Comparison of ENCODE assay signal across 9 cellular contexts in the genomic region with DNA sequence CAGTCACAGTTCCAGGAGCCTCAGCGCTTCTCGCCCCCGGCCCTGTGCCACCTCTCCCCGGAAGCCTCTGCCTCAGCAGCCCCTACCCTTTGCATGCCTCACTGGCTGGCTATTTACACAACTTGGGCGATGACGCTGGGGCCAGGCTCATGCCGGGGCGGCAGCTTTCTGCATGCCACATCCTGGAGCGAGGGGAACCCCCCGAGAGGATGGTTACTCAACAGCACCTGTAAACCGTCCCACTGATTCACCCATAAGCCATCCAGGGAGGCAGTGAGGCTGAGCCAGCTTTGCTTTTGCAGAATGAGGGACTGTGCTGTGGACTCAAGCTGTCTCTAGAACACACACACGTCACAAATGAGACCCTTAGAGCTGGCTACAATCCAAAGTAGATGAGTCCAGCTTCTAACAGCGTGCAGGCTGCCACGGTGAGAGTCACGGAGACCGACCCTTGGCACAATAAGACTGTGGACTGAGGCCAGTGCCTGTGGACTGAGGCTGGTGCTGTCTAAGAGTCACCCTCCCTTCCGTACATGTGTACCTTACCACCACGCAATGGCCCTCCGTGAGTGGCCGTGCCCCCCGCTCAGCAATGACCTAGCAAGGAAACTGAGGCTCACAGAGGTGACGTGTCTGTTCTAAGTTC. TPM values are rescaled to one million over a fixed set of nuclear protein-coding genes. Genes with fewer than 3 reads are reported as not detected.
DNase-seq lines count a peak whose midpoint lies in the region; ATAC-seq lines count a peak whose summit lies in the region.
"Had no signal": no experiment of that assay in that cellular context is flagged by ENCODE, and none has a peak within 500 bp of the region (broad histone marks: within the 10 kb centered on the region; RNA-seq: fewer than 3 reads in every experiment).

No MANE protein-coding gene starts in this region.

- H3K4me2 ChIP-seq in mesendoderm (ENCODE audit: low read length) = no peak overlapping the region

- H3K23ac ChIP-seq in mesendoderm (ENCODE audit: low read length) = no peak overlapping the region

- H4K5ac ChIP-seq in mesendoderm (ENCODE audit: low read length) = no peak overlapping the region

- H3K27me3 ChIP-seq in mesendoderm (ENCODE audit: insufficient read depth, low read length, poor library complexity) = no peaks in the 10 kb centered on the region

- H3K4me1 ChIP-seq in mesendoderm (ENCODE audit: control insufficient read depth, low read depth, low read length) = no peaks in the 10 kb centered on the region

- no peak overlapping the region for H4K8ac ChIP-seq in mesendoderm (ENCODE audit: low read depth, low read length)

- no peak overlapping the region for H3K27ac ChIP-seq in mesendoderm (ENCODE audit: low read depth, low read length)
- H3K27ac ChIP-seq: HL-60 had no signal

- H2BK5ac ChIP-seq in mesendoderm (ENCODE audit: low read length) = no peak overlapping the region

- DNase-seq in Daoy (ENCODE audit: low read depth) (peak; percentile 98), NAMALWA (ENCODE audit: low spot score) (peak; percentile 66), fibroblast of peridontal ligament (ENCODE audit: extremely low read depth) (peak; percentile 5), NCI-H2107 (lab: John Stamatoyannopoulos, UW) (no peak), mesendoderm (no peak)
- peak in 2 of 3 experiments; percentile 60 to 64 for DNase-seq in activated CD8-positive, alpha-beta memory T cell treated with anti-CD3 and anti-CD28 coated beads for 48 hours (ENCODE audit: low read depth in 2 of 3, low spot score in 2 of 3)
- DNase-seq in stimulated activated CD4-positive, alpha-beta T cell treated with anti-CD3 and anti-CD28 coated beads, TNF-alpha, amount 100 ng/mL, for 4 hours (ENCODE audit: low read depth in 3 of 3) = peak; percentile 42 to 74 (median 64)

- no peak overlapping the region for H3K4me3 ChIP-seq in mesendoderm (ENCODE audit: low read length)

- H3K56ac ChIP-seq in mesendoderm (ENCODE audit: low read length) = no peak overlapping the region

- no CpG with 5 or more reads among the region's 22 CpGs for WGBS in mesendoderm (ENCODE audit: extremely low coverage, insufficient coverage, low lambda C conversion rate)

- no peaks in the 10 kb centered on the region for H3K79me2 ChIP-seq in mesendoderm (ENCODE audit: control insufficient read depth, insufficient read depth, low read length)

- H3K79me1 ChIP-seq in mesendoderm (ENCODE audit: low read length) = no peaks in the 10 kb centered on the region

- H3K18ac ChIP-seq in mesendoderm (ENCODE audit: low read length) = no peak overlapping the region

- H2BK15ac ChIP-seq in mesendoderm (replicated peaks; ENCODE audit: low read depth) = no peak overlapping the region

- H3K36me3 ChIP-seq in mesendoderm (ENCODE audit: control insufficient read depth, insufficient read depth, low read length) = no peaks in the 10 kb centered on the region

- H2AK5ac ChIP-seq in mesendoderm (ENCODE audit: low read length) = no peak overlapping the region

- H3K9ac ChIP-seq in mesendoderm (ENCODE audit: low read length) = no peak overlapping the region

- no peak overlapping the region for H2BK120ac ChIP-seq in mesendoderm (ENCODE audit: low read depth, low read length)

- ATAC-seq in GM21737 (IDR thresholded peaks at IDR 0.05; ENCODE audit: unreplicated experiment) = peak; percentile 91

- no peak overlapping the region for H3K4ac ChIP-seq in mesendoderm (ENCODE audit: low read depth, low read length)

RNA-seq across cellular contexts. Expression of gene ODC1, which starts 45.6 kb away (rescaled TPM):
- 441 and 460 TPM in 2 replicates for total RNA-seq in Daoy (2014; rRNA removed; shearing (Covaris generic))
- polyA plus RNA-seq in mesendoderm (2013, experiment 1 of 2) = 131 TPM
- 130 TPM for polyA plus RNA-seq in mesendoderm (2013, experiment 2 of 2)

Comparison
In these comparisons a context has a peak if more than half of its experiments do, and no peak if none do; other contexts are left out.
1. DNase-seq: peak in Daoy (single experiment), NAMALWA (single experiment), activated CD8-positive, alpha-beta memory T cell treated with anti-CD3 and anti-CD28 coated beads for 48 hours (2 of 3), fibroblast of peridontal ligament (single experiment) and stimulated activated CD4-positive, alpha-beta T cell treated with anti-CD3 and anti-CD28 coated beads, TNF-alpha, amount 100 ng/mL, for 4 hours (3 of 3); none in NCI-H2107 (single experiment) and mesendoderm (single experiment).